33 cellular contexts compared by ENCODE assay signal in the genomic region with DNA sequence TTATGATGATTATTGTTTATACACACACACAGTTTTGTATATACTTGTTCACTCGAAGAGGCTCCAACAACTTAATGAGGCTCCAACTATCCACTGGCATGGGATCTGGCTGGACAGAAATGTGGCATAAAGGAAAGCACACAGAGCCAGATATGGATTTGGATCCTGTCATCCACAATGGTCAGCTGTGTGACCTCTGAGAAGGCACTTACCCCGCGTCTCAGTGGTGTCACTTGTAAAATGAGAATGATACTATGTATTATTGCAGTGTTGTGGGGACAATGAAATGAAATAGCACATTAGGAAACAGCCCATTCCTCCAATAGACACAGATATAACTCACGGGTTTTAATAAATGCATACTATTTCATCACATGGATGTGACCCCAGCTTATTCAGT. TPM values are rescaled to one million over a fixed set of nuclear protein-coding genes. Genes with fewer than 3 reads are reported as not detected.
"Had no signal": no experiment of that assay in that cellular context is flagged by ENCODE, and none has a peak within 500 bp of the region (broad histone marks: within the 10 kb centered on the region; RNA-seq: fewer than 3 reads in every experiment).

No MANE protein-coding gene starts in this region.

- ATAC-seq: activated CD4-positive, CD25-positive, alpha-beta regulatory T cell treated with anti-CD3 and anti-CD28 coated beads, Interleukin-2, amount 50 U/mL, for 24 hours; activated CD8-positive, alpha-beta T cell treated with anti-CD3 and anti-CD28 coated beads for 36 hours; activated T-cell treated with anti-CD3 and anti-CD28 coated beads, Interleukin-2, amount 50 U/mL, for 4 hours; activated T-helper 17 cell treated with anti-CD3 and anti-CD28 coated beads, Interleukin-2, amount 50 U/mL, for 72 hours; body of pancreas; effector memory CD8-positive, alpha-beta T cell; foreskin keratinocyte; gastroesophageal sphincter; T-helper 17 cell had no signal

- H3K27me3 ChIP-seq: body of pancreas, breast epithelium, cardiac muscle cell, esophagus muscularis mucosa, foreskin keratinocyte, gastroesophageal sphincter had no signal

- H3K4me1 ChIP-seq: body of pancreas, breast epithelium, foreskin keratinocyte had no signal

- H3K36me3 ChIP-seq: breast epithelium, cardiac muscle cell, esophagus muscularis mucosa, gastroesophageal sphincter, WERI-Rb-1 had no signal

- H3K9me3 ChIP-seq: body of pancreas, breast epithelium, esophagus muscularis mucosa, gastroesophageal sphincter had no signal

- H3K27ac ChIP-seq: body of pancreas, breast epithelium, cardiac muscle cell, esophagus muscularis mucosa, foreskin keratinocyte, gastroesophageal sphincter, WERI-Rb-1 had no signal

- H3K27ac Mint-ChIP-seq: activated B cell treated with CpG ODN at 0.5 μM for 24 hours; activated CD8-positive, alpha-beta T cell treated with anti-CD3 and anti-CD28 coated beads for 36 hours; activated naive CD8-positive, alpha-beta T cell; activated T-helper 17 cell treated with anti-CD3 and anti-CD28 coated beads, Interleukin-2, amount 50 U/mL, for 72 hours; effector memory CD8-positive, alpha-beta T cell; T-helper 17 cell; T-helper 2 cell treated with Interferon-gamma antibody and Interleukin-4, amounts not matched to agents 5 μg/mL and 100 μg/mL, for 36 hours had no signal

- H3K4me1 Mint-ChIP-seq: activated B cell treated with CpG ODN at 0.5 μM for 24 hours; activated T-helper 17 cell treated with anti-CD3 and anti-CD28 coated beads, Interleukin-2, amount 50 U/mL, for 72 hours; central memory CD8-positive, alpha-beta T cell; T-helper 17 cell had no signal

- DNase-seq: activated B cell treated with CpG ODN at 0.5 μM for 24 hours; activated CD4-positive, alpha-beta T cell treated with anti-CD3 and anti-CD28 coated beads for 48 hours; activated CD4-positive, alpha-beta T cell treated with anti-CD3 and anti-CD28 coated beads, Interleukin-2, amount 50 U/mL, for 1 hour; activated CD4-positive, alpha-beta T cell treated with anti-CD3 and anti-CD28 coated beads, Interleukin-2, amount 50 U/mL, for 48 hours; activated CD8-positive, alpha-beta memory T cell treated with anti-CD3 and anti-CD28 coated beads for 24 hours; activated CD8-positive, alpha-beta T cell treated with anti-CD3 and anti-CD28 coated beads for 36 hours; activated effector memory CD4-positive, alpha-beta T cell treated with Interleukin-2 at 50 U/mL for 16 hours; activated gamma-delta T cell treated with Interleukin-2 at 50 U/mL for 16 hours; activated naive CD4-positive, alpha-beta T cell treated with anti-CD3 and anti-CD28 coated beads, Interleukin-2, amount 50 U/mL, for 16 hours; activated naive CD4-positive, alpha-beta T cell treated with Interleukin-2 at 50 U/mL for 16 hours; activated T-cell treated with anti-CD3 and anti-CD28 coated beads, Interleukin-2, amount 50 U/mL, for 4 hours; amniotic stem cell; anterior cingulate cortex; body of pancreas; cortex of kidney; dermis blood vessel endothelial cell; effector CD4-positive, alpha-beta T cell; effector memory CD8-positive, alpha-beta T cell; erythroblast; foreskin keratinocyte; T-helper 1 cell; T-helper 17 cell; T1000; WERI-Rb-1 had no signal

- H3K27me3 Mint-ChIP-seq: activated CD8-positive, alpha-beta T cell treated with anti-CD3 and anti-CD28 coated beads for 36 hours; central memory CD8-positive, alpha-beta T cell; effector memory CD8-positive, alpha-beta T cell had no signal

- H3K9me3 Mint-ChIP-seq: activated B cell treated with CpG ODN at 0.5 μM for 24 hours; activated CD8-positive, alpha-beta T cell treated with anti-CD3 and anti-CD28 coated beads for 36 hours; activated T-helper 17 cell treated with anti-CD3 and anti-CD28 coated beads, Interleukin-2, amount 50 U/mL, for 72 hours; T-helper 2 cell treated with Interferon-gamma antibody and Interleukin-4, amounts not matched to agents 5 μg/mL and 100 μg/mL, for 36 hours had no signal

- H3K4me3 ChIP-seq: body of pancreas, breast epithelium, cardiac muscle cell, esophagus muscularis mucosa, gastroesophageal sphincter had no signal

- H3K36me3 Mint-ChIP-seq: activated naive CD8-positive, alpha-beta T cell had no signal

- H3K4me3 Mint-ChIP-seq: activated B cell treated with CpG ODN at 0.5 μM for 24 hours; activated CD8-positive, alpha-beta T cell treated with anti-CD3 and anti-CD28 coated beads for 36 hours; activated naive CD8-positive, alpha-beta T cell; activated T-cell treated with anti-CD3 and anti-CD28 coated beads, Interleukin-2, amount 50 U/mL, for 4 hours; activated T-helper 17 cell treated with anti-CD3 and anti-CD28 coated beads, Interleukin-2, amount 50 U/mL, for 72 hours; central memory CD8-positive, alpha-beta T cell; effector memory CD8-positive, alpha-beta T cell; T-helper 17 cell; T-helper 2 cell treated with Interferon-gamma antibody and Interleukin-4, amounts not matched to agents 5 μg/mL and 100 μg/mL, for 36 hours had no signal

RNA-seq across cellular contexts. Expression of gene PDZRN3, which starts 42.2 kb away (rescaled TPM):
- total RNA-seq: activated B cell treated with CpG ODN at 0.5 μM for 24 hours; activated CD8-positive, alpha-beta T cell treated with anti-CD3 and anti-CD28 coated beads for 36 hours; activated T-helper 17 cell treated with anti-CD3 and anti-CD28 coated beads, Interleukin-2, amount 50 U/mL, for 72 hours; T-helper 17 cell had no signal
- polyA plus RNA-seq: foreskin keratinocyte had no signal
